34 cellular contexts compared by ENCODE assay signal in genomic region chr3:48572517-48572916, GRCh38. TPM values are rescaled to one million over a fixed set of nuclear protein-coding genes. Genes with fewer than 3 reads are reported as not detected.
"Had no signal": no experiment of that assay in that cellular context is flagged by ENCODE, and none has a peak within 500 bp of the region (broad histone marks: within the 10 kb centered on the region; RNA-seq: fewer than 3 reads in every experiment).

No MANE protein-coding gene starts in this region.

- H3K27ac ChIP-seq: brain microvascular endothelial cell, esophagus muscularis mucosa, foreskin keratinocyte, gastrocnemius medialis, heart left ventricle had no signal

- H3K4me3 Mint-ChIP-seq: activated CD4-positive, alpha-beta memory T cell treated with anti-CD3 and anti-CD28 coated beads for 36 hours; activated CD4-positive, alpha-beta T cell treated with anti-CD3 and anti-CD28 coated beads for 36 hours; activated CD4-positive, alpha-beta T cell treated with anti-CD3 and anti-CD28 coated beads, Interleukin-2, amount 10 ng/mL, durations not matched to agents 24 days and 14 days; activated CD8-positive, alpha-beta memory T cell treated with anti-CD3 and anti-CD28 coated beads, Interleukin-2, amount 10 ng/mL, durations not matched to agents 7 days and 5 days; activated CD8-positive, alpha-beta T cell treated with anti-CD3 and anti-CD28 coated beads, Interleukin-2, amount 10 ng/mL, durations not matched to agents 7 days and 5 days; activated naive CD4-positive, alpha-beta T cell treated with anti-CD3 and anti-CD28 coated beads, Interleukin-2, amount 10 ng/mL, durations not matched to agents 7 days and 5 days; activated naive CD8-positive, alpha-beta T cell; activated T-helper 1 cell treated with anti-CD3 and anti-CD28 coated beads, Interleukin-12 subunit alpha, Interleukin-12 subunit beta, Interleukin-2, Interleukin-4 antibody, amounts not matched to agents 30 ng/mL and 10 ng/mL and 1 ng/mL, durations not matched to agents 14 hours and 24 hours and 36 hours; effector memory CD8-positive, alpha-beta T cell had no signal

- H3K27ac Mint-ChIP-seq: activated CD4-positive, alpha-beta memory T cell treated with anti-CD3 and anti-CD28 coated beads for 36 hours; activated CD4-positive, alpha-beta T cell treated with anti-CD3 and anti-CD28 coated beads for 36 hours; activated CD4-positive, alpha-beta T cell treated with anti-CD3 and anti-CD28 coated beads, Interleukin-2, amount 10 ng/mL, durations not matched to agents 24 days and 14 days; activated CD8-positive, alpha-beta memory T cell treated with anti-CD3 and anti-CD28 coated beads, Interleukin-2, amount 10 ng/mL, durations not matched to agents 7 days and 5 days; activated CD8-positive, alpha-beta T cell treated with anti-CD3 and anti-CD28 coated beads, Interleukin-2, amount 10 ng/mL, durations not matched to agents 7 days and 5 days; activated naive CD4-positive, alpha-beta T cell treated with anti-CD3 and anti-CD28 coated beads, Interleukin-2, amount 10 ng/mL, durations not matched to agents 7 days and 5 days; activated naive CD8-positive, alpha-beta T cell; activated T-helper 1 cell treated with anti-CD3 and anti-CD28 coated beads, Interleukin-12 subunit alpha, Interleukin-12 subunit beta, Interleukin-2, Interleukin-4 antibody, amounts not matched to agents 30 ng/mL and 10 ng/mL and 1 ng/mL, durations not matched to agents 14 hours and 24 hours and 36 hours; activated T-helper 2 cell treated with anti-CD3 and anti-CD28 coated beads, Interferon-gamma antibody, Interleukin-2, Interleukin-4, amounts not matched to agents 10 μg/mL and 5 μg/mL and 100 μg/mL, durations not matched to agents 14 hours and 24 hours and 36 hours had no signal

- H3K4me1 Mint-ChIP-seq: activated CD4-positive, alpha-beta T cell treated with anti-CD3 and anti-CD28 coated beads for 36 hours; activated CD4-positive, alpha-beta T cell treated with anti-CD3 and anti-CD28 coated beads, Interleukin-2, amount 10 ng/mL, durations not matched to agents 24 days and 14 days; activated CD8-positive, alpha-beta memory T cell treated with anti-CD3 and anti-CD28 coated beads, Interleukin-2, amount 10 ng/mL, durations not matched to agents 7 days and 5 days; activated naive CD4-positive, alpha-beta T cell treated with anti-CD3 and anti-CD28 coated beads, Interleukin-2, amount 10 ng/mL, durations not matched to agents 7 days and 5 days had no signal

- H3K4me3 ChIP-seq: esophagus muscularis mucosa, gastrocnemius medialis, heart left ventricle had no signal

- H3K4me1 ChIP-seq: esophagus muscularis mucosa, foreskin keratinocyte, gastrocnemius medialis, heart left ventricle had no signal

- H3K27me3 Mint-ChIP-seq: activated CD4-positive, alpha-beta memory T cell treated with anti-CD3 and anti-CD28 coated beads for 36 hours; activated CD4-positive, alpha-beta T cell treated with anti-CD3 and anti-CD28 coated beads for 36 hours; activated CD4-positive, alpha-beta T cell treated with anti-CD3 and anti-CD28 coated beads, Interleukin-2, amount 10 ng/mL, durations not matched to agents 24 days and 14 days; activated CD8-positive, alpha-beta memory T cell treated with anti-CD3 and anti-CD28 coated beads, Interleukin-2, amount 10 ng/mL, durations not matched to agents 7 days and 5 days; activated naive CD4-positive, alpha-beta T cell treated with anti-CD3 and anti-CD28 coated beads, Interleukin-2, amount 10 ng/mL, durations not matched to agents 7 days and 5 days; activated naive CD8-positive, alpha-beta T cell; effector memory CD8-positive, alpha-beta T cell had no signal

- DNase-seq: activated CD4-positive, alpha-beta memory T cell treated with anti-CD3 and anti-CD28 coated beads for 36 hours; activated CD4-positive, alpha-beta T cell treated with anti-CD3 and anti-CD28 coated beads for 36 hours; activated CD4-positive, alpha-beta T cell treated with anti-CD3 and anti-CD28 coated beads, Interleukin-2, amount 10 ng/mL, durations not matched to agents 24 days and 14 days; activated CD4-positive, CD25-positive, alpha-beta regulatory T cell; activated CD4-positive, CD25-positive, alpha-beta regulatory T cell treated with anti-CD3 and anti-CD28 coated beads, Interleukin-2, amount 50 U/mL, for 72 hours; activated CD8-positive, alpha-beta memory T cell treated with anti-CD3 and anti-CD28 coated beads, Interleukin-2, amount 10 ng/mL, durations not matched to agents 7 days and 5 days; activated CD8-positive, alpha-beta memory T cell treated with anti-CD3 and anti-CD28 coated beads, Interleukin-2, amount 50 U/mL, for 4 hours; activated CD8-positive, alpha-beta T cell treated with anti-CD3 and anti-CD28 coated beads, Interleukin-2, amount 10 ng/mL, durations not matched to agents 7 days and 5 days; activated effector memory CD4-positive, alpha-beta T cell treated with anti-CD3 and anti-CD28 coated beads, Interleukin-2, amount 50 U/mL, for 16 hours; activated naive CD4-positive, alpha-beta T cell treated with anti-CD3 and anti-CD28 coated beads, Interleukin-2, amount 10 ng/mL, durations not matched to agents 7 days and 5 days; activated T-cell treated with anti-CD3 and anti-CD28 coated beads, Interleukin-2, amount 50 U/mL, for 1 hour; activated T-cell treated with anti-CD3 and anti-CD28 coated beads, Interleukin-2, amount 50 U/mL, for 48 hours; amniotic stem cell; anterior cingulate cortex; brain microvascular endothelial cell; cortex of kidney; dermis blood vessel endothelial cell; effector CD4-positive, alpha-beta T cell; effector memory CD8-positive, alpha-beta T cell; erythroblast; foreskin keratinocyte; gastrocnemius medialis; glutamatergic neuron; heart left ventricle; T-helper 2 cell had no signal

- H3K9me3 ChIP-seq: esophagus muscularis mucosa, gastrocnemius medialis, heart left ventricle had no signal

- H3K9me3 Mint-ChIP-seq: activated CD4-positive, alpha-beta memory T cell treated with anti-CD3 and anti-CD28 coated beads for 36 hours; activated CD4-positive, alpha-beta T cell treated with anti-CD3 and anti-CD28 coated beads, Interleukin-2, amount 10 ng/mL, durations not matched to agents 24 days and 14 days; activated naive CD4-positive, alpha-beta T cell treated with anti-CD3 and anti-CD28 coated beads, Interleukin-2, amount 10 ng/mL, durations not matched to agents 7 days and 5 days; activated T-helper 1 cell treated with anti-CD3 and anti-CD28 coated beads, Interleukin-12 subunit alpha, Interleukin-12 subunit beta, Interleukin-2, Interleukin-4 antibody, amounts not matched to agents 30 ng/mL and 10 ng/mL and 1 ng/mL, durations not matched to agents 14 hours and 24 hours and 36 hours; activated T-helper 2 cell treated with anti-CD3 and anti-CD28 coated beads, Interferon-gamma antibody, Interleukin-2, Interleukin-4, amounts not matched to agents 10 μg/mL and 5 μg/mL and 100 μg/mL, durations not matched to agents 14 hours and 24 hours and 36 hours; effector memory CD8-positive, alpha-beta T cell had no signal

- H3K36me3 Mint-ChIP-seq: activated CD4-positive, alpha-beta memory T cell treated with anti-CD3 and anti-CD28 coated beads for 36 hours; activated CD8-positive, alpha-beta memory T cell treated with anti-CD3 and anti-CD28 coated beads, Interleukin-2, amount 10 ng/mL, durations not matched to agents 7 days and 5 days; activated naive CD4-positive, alpha-beta T cell treated with anti-CD3 and anti-CD28 coated beads, Interleukin-2, amount 10 ng/mL, durations not matched to agents 7 days and 5 days; activated naive CD8-positive, alpha-beta T cell had no signal

- ATAC-seq: activated CD4-positive, alpha-beta T cell treated with anti-CD3 and anti-CD28 coated beads for 36 hours; activated CD8-positive, alpha-beta memory T cell treated with anti-CD3 and anti-CD28 coated beads, Interleukin-2, amount 10 ng/mL, durations not matched to agents 7 days and 5 days; activated CD8-positive, alpha-beta T cell treated with anti-CD3 and anti-CD28 coated beads, Interleukin-2, amount 10 ng/mL, durations not matched to agents 7 days and 5 days; effector memory CD8-positive, alpha-beta T cell; foreskin keratinocyte; gastrocnemius medialis; heart left ventricle had no signal

- H3K27me3 ChIP-seq: brain microvascular endothelial cell, esophagus muscularis mucosa, foreskin keratinocyte, gastrocnemius medialis, heart left ventricle had no signal

RNA-seq across cellular contexts. Expression of gene UCN2, which starts 8.9 kb away (rescaled TPM):
- total RNA-seq: activated CD4-positive, alpha-beta memory T cell treated with anti-CD3 and anti-CD28 coated beads for 36 hours; activated CD4-positive, alpha-beta T cell treated with anti-CD3 and anti-CD28 coated beads for 36 hours; activated CD4-positive, alpha-beta T cell treated with anti-CD3 and anti-CD28 coated beads, Interleukin-2, amount 10 ng/mL, durations not matched to agents 24 days and 14 days; activated CD8-positive, alpha-beta memory T cell treated with anti-CD3 and anti-CD28 coated beads for 36 hours; activated CD8-positive, alpha-beta memory T cell treated with anti-CD3 and anti-CD28 coated beads, Interleukin-2, amount 10 ng/mL, durations not matched to agents 7 days and 5 days; activated CD8-positive, alpha-beta T cell treated with anti-CD3 and anti-CD28 coated beads, Interleukin-2, amount 10 ng/mL, durations not matched to agents 7 days and 5 days; activated T-helper 2 cell treated with anti-CD3 and anti-CD28 coated beads, Interferon-gamma antibody, Interleukin-2, Interleukin-4, amounts not matched to agents 10 μg/mL and 5 μg/mL and 100 μg/mL, durations not matched to agents 14 hours and 24 hours and 36 hours; dermis blood vessel endothelial cell; esophagus muscularis mucosa; gastrocnemius medialis; T-helper 1 cell treated with Interleukin-12 subunit alpha and Interleukin-12 subunit beta and Interleukin-4 antibody, amounts not matched to agents 30 ng/mL and 1 ng/mL, for 36 hours had no signal

RNA-seq across cellular contexts. Expression of gene TMEM89, which starts 49.1 kb away (rescaled TPM):
- total RNA-seq: activated CD8-positive, alpha-beta memory T cell treated with anti-CD3 and anti-CD28 coated beads for 36 hours; activated T-helper 1 cell treated with anti-CD3 and anti-CD28 coated beads, Interleukin-12 subunit alpha, Interleukin-12 subunit beta, Interleukin-2, Interleukin-4 antibody, amounts not matched to agents 30 ng/mL and 10 ng/mL and 1 ng/mL, durations not matched to agents 14 hours and 24 hours and 36 hours; bronchial epithelial cell; cardiac septum; dermis blood vessel endothelial cell; esophagus muscularis mucosa; gastrocnemius medialis; heart left ventricle; T-helper 1 cell treated with Interleukin-12 subunit alpha and Interleukin-12 subunit beta and Interleukin-4 antibody, amounts not matched to agents 30 ng/mL and 1 ng/mL, for 36 hours had no signal
- polyA plus RNA-seq: adipose tissue, heart left ventricle had no signal
